In the genomic region with DNA sequence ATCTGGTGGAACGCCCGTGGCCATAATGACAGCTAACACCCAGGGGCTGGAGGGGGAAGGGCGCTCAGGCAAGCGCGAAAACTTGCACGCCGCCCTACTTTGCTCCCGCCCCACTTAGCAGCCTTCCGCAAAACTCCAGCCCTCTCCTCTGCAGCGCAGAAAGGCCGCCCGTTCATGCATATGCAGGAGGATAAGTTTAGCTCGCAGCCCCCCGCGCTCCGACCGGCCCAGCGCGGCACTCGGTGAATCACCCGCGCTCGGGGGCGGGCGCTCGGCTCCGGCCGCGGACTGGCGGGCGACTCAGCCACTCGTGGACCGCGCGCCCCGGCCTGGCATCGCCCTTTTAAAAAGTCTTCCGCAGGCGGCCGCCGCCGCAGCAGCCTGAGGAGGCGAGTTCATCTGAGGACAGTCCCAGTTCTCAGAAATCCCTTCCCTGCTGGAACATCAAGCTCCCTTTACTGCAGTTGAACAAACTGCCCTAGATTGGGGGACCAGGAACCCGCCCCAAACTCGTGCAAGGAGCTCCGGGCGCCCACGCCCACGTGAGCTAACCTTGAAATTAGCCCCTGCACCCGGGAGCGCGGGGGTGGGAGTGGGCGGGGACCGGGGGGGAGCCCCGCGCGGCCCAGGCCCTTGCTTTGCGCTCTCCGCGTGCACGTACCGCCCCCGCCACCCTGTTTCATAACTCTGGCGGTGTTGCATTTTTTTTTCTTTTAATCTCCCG, we compare ENCODE assay signal across 1 cellular context.
A peak's percentile ranks its signal among the peaks of the same experiment; 100 is the strongest.
TF ChIP-seq lines count a peak whose summit lies in the region.

No MANE protein-coding gene starts in this region.

TF ChIP-seq in GM12878, 131 proteins besides CTCF, POLR2A, EP300 and RAD21 (continued from another document and continues in another):
- TF ChIP-seq, protein P1, sequence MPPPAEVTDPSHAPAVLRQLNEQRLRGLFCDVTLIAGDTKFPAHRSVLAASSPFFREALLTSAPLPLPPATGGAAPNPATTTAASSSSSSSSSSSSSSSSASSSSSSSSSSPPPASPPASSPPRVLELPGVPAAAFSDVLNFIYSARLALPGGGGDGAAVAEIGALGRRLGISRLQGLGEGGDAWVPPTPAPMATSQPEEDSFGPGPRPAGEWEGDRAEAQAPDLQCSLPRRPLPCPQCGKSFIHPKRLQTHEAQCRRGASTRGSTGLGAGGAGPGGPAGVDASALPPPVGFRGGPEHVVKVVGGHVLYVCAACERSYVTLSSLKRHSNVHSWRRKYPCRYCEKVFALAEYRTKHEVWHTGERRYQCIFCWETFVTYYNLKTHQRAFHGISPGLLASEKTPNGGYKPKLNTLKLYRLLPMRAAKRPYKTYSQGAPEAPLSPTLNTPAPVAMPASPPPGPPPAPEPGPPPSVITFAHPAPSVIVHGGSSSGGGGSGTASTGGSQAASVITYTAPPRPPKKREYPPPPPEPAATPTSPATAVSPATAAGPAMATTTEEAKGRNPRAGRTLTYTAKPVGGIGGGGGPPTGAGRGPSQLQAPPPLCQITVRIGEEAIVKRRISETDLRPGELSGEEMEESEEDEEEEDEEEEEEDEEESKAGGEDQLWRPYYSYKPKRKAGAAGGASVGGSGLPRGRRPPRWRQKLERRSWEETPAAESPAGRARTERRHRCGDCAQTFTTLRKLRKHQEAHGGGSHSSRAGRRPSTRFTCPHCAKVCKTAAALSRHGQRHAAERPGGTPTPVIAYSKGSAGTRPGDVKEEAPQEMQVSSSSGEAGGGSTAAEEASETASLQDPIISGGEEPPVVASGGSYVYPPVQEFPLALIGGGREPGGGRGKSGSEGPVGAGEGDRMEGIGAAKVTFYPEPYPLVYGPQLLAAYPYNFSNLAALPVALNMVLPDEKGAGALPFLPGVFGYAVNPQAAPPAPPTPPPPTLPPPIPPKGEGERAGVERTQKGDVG (CRISPR knock-in tag; IDR thresholded peaks at IDR 0.05): no peak
- TF ChIP-seq KAT2A (conservative IDR thresholded peaks at IDR 0.05; ENCODE audit: control insufficient read depth, low read depth, low read length) (no peak), BHLHE40 (IDR thresholded peaks at IDR 0.05; ENCODE audit: borderline replicate concordance in 1 of 2, low read depth in 2 of 2, low read length in 1 of 2) (peak; percentile 86 to 91), RB1 (IDR thresholded peaks at IDR 0.05; ENCODE audit: borderline replicate concordance) (peak; percentile 41; the same call in 1 of the 2 replicates), DPF2 (IDR thresholded peaks at IDR 0.05) (peak; percentile 96), YY1 (IDR thresholded peaks at IDR 0.05; ENCODE audit: low read depth, low read length) (no peak), SMAD5 (IDR thresholded peaks at IDR 0.05; ENCODE audit: low read depth) (no peak), PAX8 (IDR thresholded peaks at IDR 0.05) (no peak), NFIC (IDR thresholded peaks at IDR 0.05; ENCODE audit: low read depth, low read length) (no peak), SRF (IDR thresholded peaks at IDR 0.05; ENCODE audit: low read depth in 2 of 2, low read length in 2 of 2) (no peak), ETV6 (conservative IDR thresholded peaks at IDR 0.05 in 1 of 2, IDR thresholded peaks at IDR 0.05 in 1 of 2; ENCODE audit: borderline replicate concordance in 1 of 2, low read depth in 1 of 2) (0 out of 4 replicates have a peak, but pooled peaks of 1 of the 2 experiments have one; percentile 14), TAF1 (IDR thresholded peaks at IDR 0.05; ENCODE audit: borderline replicate concordance, low read depth, low read length) (no peak), SIN3A (IDR thresholded peaks at IDR 0.05; ENCODE audit: low read depth, low read length) (0 out of 2 replicates have a peak, but pooled peaks have one; percentile 29), POLR2AphosphoS5 (IDR thresholded peaks at IDR 0.05; ENCODE audit: low read length) (no peak), ZBED1 (IDR thresholded peaks at IDR 0.05; ENCODE audit: borderline replicate concordance) (no peak), ATF7 (IDR thresholded peaks at IDR 0.05; ENCODE audit: low read depth) (no peak)
- TF ChIP-seq, protein P2, sequence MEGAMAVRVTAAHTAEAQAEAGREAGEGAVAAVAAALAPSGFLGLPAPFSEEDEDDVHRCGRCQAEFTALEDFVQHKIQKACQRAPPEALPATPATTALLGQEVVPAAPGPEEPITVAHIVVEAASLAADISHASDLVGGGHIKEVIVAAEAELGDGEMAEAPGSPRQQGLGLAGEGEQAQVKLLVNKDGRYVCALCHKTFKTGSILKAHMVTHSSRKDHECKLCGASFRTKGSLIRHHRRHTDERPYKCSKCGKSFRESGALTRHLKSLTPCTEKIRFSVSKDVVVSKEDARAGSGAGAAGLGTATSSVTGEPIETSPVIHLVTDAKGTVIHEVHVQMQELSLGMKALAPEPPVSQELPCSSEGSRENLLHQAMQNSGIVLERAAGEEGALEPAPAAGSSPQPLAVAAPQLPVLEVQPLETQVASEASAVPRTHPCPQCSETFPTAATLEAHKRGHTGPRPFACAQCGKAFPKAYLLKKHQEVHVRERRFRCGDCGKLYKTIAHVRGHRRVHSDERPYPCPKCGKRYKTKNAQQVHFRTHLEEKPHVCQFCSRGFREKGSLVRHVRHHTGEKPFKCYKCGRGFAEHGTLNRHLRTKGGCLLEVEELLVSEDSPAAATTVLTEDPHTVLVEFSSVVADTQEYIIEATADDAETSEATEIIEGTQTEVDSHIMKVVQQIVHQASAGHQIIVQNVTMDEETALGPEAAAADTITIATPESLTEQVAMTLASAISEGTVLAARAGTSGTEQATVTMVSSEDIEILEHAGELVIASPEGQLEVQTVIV (IDR thresholded peaks at IDR 0.05; ENCODE audit: borderline replicate concordance, partially characterized antibody): no peak
- TF ChIP-seq, protein P3, sequence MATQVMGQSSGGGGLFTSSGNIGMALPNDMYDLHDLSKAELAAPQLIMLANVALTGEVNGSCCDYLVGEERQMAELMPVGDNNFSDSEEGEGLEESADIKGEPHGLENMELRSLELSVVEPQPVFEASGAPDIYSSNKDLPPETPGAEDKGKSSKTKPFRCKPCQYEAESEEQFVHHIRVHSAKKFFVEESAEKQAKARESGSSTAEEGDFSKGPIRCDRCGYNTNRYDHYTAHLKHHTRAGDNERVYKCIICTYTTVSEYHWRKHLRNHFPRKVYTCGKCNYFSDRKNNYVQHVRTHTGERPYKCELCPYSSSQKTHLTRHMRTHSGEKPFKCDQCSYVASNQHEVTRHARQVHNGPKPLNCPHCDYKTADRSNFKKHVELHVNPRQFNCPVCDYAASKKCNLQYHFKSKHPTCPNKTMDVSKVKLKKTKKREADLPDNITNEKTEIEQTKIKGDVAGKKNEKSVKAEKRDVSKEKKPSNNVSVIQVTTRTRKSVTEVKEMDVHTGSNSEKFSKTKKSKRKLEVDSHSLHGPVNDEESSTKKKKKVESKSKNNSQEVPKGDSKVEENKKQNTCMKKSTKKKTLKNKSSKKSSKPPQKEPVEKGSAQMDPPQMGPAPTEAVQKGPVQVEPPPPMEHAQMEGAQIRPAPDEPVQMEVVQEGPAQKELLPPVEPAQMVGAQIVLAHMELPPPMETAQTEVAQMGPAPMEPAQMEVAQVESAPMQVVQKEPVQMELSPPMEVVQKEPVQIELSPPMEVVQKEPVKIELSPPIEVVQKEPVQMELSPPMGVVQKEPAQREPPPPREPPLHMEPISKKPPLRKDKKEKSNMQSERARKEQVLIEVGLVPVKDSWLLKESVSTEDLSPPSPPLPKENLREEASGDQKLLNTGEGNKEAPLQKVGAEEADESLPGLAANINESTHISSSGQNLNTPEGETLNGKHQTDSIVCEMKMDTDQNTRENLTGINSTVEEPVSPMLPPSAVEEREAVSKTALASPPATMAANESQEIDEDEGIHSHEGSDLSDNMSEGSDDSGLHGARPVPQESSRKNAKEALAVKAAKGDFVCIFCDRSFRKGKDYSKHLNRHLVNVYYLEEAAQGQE (IDR thresholded peaks at IDR 0.05; ENCODE audit: low read depth, low read length): no peak
- TF ChIP-seq, protein P4, sequence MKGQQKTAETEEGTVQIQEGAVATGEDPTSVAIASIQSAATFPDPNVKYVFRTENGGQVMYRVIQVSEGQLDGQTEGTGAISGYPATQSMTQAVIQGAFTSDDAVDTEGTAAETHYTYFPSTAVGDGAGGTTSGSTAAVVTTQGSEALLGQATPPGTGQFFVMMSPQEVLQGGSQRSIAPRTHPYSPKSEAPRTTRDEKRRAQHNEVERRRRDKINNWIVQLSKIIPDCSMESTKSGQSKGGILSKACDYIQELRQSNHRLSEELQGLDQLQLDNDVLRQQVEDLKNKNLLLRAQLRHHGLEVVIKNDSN (IDR thresholded peaks at IDR 0.05; ENCODE audit: borderline replicate concordance, extremely low read length, insufficient read depth, low read depth, low read length): no peak
- TF ChIP-seq, protein P5, sequence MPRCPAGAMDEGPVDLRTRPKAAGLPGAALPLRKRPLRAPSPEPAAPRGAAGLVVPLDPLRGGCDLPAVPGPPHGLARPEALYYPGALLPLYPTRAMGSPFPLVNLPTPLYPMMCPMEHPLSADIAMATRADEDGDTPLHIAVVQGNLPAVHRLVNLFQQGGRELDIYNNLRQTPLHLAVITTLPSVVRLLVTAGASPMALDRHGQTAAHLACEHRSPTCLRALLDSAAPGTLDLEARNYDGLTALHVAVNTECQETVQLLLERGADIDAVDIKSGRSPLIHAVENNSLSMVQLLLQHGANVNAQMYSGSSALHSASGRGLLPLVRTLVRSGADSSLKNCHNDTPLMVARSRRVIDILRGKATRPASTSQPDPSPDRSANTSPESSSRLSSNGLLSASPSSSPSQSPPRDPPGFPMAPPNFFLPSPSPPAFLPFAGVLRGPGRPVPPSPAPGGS (IDR thresholded peaks at IDR 0.05; ENCODE audit: borderline replicate concordance, insufficient read depth, low read depth, low read length, poor library complexity, severe bottlenecking): peak; percentile 51
- TF ChIP-seq, protein P6, sequence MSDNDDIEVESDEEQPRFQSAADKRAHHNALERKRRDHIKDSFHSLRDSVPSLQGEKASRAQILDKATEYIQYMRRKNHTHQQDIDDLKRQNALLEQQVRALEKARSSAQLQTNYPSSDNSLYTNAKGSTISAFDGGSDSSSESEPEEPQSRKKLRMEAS (IDR thresholded peaks at IDR 0.05; ENCODE audit: low read depth, low read length): 0 out of 2 replicates have a peak, but pooled peaks have one; percentile 49
- TF ChIP-seq, protein P7, sequence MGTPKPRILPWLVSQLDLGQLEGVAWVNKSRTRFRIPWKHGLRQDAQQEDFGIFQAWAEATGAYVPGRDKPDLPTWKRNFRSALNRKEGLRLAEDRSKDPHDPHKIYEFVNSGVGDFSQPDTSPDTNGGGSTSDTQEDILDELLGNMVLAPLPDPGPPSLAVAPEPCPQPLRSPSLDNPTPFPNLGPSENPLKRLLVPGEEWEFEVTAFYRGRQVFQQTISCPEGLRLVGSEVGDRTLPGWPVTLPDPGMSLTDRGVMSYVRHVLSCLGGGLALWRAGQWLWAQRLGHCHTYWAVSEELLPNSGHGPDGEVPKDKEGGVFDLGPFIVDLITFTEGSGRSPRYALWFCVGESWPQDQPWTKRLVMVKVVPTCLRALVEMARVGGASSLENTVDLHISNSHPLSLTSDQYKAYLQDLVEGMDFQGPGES (IDR thresholded peaks at IDR 0.05): no peak
- TF ChIP-seq, protein P8, sequence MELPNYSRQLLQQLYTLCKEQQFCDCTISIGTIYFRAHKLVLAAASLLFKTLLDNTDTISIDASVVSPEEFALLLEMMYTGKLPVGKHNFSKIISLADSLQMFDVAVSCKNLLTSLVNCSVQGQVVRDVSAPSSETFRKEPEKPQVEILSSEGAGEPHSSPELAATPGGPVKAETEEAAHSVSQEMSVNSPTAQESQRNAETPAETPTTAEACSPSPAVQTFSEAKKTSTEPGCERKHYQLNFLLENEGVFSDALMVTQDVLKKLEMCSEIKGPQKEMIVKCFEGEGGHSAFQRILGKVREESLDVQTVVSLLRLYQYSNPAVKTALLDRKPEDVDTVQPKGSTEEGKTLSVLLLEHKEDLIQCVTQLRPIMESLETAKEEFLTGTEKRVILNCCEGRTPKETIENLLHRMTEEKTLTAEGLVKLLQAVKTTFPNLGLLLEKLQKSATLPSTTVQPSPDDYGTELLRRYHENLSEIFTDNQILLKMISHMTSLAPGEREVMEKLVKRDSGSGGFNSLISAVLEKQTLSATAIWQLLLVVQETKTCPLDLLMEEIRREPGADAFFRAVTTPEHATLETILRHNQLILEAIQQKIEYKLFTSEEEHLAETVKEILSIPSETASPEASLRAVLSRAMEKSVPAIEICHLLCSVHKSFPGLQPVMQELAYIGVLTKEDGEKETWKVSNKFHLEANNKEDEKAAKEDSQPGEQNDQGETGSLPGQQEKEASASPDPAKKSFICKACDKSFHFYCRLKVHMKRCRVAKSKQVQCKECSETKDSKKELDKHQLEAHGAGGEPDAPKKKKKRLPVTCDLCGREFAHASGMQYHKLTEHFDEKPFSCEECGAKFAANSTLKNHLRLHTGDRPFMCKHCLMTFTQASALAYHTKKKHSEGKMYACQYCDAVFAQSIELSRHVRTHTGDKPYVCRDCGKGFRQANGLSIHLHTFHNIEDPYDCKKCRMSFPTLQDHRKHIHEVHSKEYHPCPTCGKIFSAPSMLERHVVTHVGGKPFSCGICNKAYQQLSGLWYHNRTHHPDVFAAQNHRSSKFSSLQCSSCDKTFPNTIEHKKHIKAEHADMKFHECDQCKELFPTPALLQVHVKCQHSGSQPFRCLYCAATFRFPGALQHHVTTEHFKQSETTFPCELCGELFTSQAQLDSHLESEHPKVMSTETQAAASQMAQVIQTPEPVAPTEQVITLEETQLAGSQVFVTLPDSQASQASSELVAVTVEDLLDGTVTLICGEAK (IDR thresholded peaks at IDR 0.05; ENCODE audit: borderline replicate concordance): no peak; the same call in 1 of the 2 replicates
- TF ChIP-seq, protein P9, sequence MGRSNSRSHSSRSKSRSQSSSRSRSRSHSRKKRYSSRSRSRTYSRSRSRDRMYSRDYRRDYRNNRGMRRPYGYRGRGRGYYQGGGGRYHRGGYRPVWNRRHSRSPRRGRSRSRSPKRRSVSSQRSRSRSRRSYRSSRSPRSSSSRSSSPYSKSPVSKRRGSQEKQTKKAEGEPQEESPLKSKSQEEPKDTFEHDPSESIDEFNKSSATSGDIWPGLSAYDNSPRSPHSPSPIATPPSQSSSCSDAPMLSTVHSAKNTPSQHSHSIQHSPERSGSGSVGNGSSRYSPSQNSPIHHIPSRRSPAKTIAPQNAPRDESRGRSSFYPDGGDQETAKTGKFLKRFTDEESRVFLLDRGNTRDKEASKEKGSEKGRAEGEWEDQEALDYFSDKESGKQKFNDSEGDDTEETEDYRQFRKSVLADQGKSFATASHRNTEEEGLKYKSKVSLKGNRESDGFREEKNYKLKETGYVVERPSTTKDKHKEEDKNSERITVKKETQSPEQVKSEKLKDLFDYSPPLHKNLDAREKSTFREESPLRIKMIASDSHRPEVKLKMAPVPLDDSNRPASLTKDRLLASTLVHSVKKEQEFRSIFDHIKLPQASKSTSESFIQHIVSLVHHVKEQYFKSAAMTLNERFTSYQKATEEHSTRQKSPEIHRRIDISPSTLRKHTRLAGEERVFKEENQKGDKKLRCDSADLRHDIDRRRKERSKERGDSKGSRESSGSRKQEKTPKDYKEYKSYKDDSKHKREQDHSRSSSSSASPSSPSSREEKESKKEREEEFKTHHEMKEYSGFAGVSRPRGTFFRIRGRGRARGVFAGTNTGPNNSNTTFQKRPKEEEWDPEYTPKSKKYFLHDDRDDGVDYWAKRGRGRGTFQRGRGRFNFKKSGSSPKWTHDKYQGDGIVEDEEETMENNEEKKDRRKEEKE (IDR thresholded peaks at IDR 0.05): no peak
- TF ChIP-seq, protein P10, sequence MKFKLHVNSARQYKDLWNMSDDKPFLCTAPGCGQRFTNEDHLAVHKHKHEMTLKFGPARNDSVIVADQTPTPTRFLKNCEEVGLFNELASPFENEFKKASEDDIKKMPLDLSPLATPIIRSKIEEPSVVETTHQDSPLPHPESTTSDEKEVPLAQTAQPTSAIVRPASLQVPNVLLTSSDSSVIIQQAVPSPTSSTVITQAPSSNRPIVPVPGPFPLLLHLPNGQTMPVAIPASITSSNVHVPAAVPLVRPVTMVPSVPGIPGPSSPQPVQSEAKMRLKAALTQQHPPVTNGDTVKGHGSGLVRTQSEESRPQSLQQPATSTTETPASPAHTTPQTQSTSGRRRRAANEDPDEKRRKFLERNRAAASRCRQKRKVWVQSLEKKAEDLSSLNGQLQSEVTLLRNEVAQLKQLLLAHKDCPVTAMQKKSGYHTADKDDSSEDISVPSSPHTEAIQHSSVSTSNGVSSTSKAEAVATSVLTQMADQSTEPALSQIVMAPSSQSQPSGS (IDR thresholded peaks at IDR 0.05; ENCODE audit: low read length): peak; percentile 12; the same call in 1 of the 2 replicates
